17 cellular contexts compared by ENCODE assay signal in the genomic region with DNA sequence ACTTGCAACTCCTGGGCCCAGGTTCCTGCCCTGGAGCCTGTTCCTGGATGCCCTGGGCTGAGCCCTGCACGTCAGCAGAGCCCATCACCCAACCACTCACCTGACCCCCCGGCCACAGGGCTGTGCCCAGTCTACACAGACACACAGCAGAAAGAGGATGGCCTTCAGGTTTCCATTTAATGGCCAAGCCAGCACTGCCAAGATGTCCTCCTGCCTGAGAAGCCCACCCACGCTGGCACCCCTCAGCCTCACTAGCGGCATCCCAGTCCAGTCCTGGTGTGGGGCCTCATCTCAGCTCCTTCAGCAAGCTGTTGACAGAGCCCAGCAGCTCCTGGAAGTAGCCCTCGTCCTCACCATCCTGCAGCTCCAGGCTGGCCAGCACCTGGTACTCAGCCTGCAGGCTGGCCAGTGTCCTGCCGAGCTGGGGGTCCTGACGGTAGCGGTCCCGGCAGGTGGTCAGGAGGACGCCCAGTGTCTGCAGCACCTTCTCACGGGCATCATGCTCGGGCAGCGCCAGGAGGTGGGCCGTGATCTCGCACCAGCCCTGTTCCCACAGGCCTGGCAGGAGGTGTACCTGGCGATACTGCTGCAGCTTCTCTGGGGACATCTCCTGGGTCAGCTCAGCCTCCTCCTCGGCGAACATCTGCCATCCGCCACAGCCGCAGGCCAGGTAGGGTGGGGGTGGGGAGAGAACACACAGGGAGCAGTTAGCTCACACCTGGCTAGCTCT.
DNase-seq lines count a peak whose midpoint lies in the region; ATAC-seq, FAIRE-seq and TF ChIP-seq lines count a peak whose summit lies in the region.
"Had no signal": no experiment of that assay in that cellular context is flagged by ENCODE, and none has a peak within 500 bp of the region (broad histone marks: within the 10 kb centered on the region; RNA-seq: fewer than 3 reads in every experiment).

No MANE protein-coding gene starts in this region.

- no peaks in the 10 kb centered on the region for H3K79me2 ChIP-seq in HepG2 (ENCODE audit: insufficient read depth, low read length)

- H3K14ac ChIP-seq in neuronal stem cell (ENCODE audit: low read length) = peak overlapping the region; percentile 39

- TF ChIP-seq POLR2A in HepG2 (IDR thresholded peaks at IDR 0.05; ENCODE audit: insufficient read depth in 1 of 2, low read depth in 2 of 2, low read length in 2 of 2) = no peak
- TF ChIP-seq POLR2A in right lobe of liver (IDR thresholded peaks at IDR 0.05) = no peak

- no peak for FAIRE-seq in HepG2 (lab: Jason Lieb, UNC)
- FAIRE-seq: HTR-8/SVneo had no signal

- H3K27ac ChIP-seq in HepG2 (ENCODE audit: extremely low read length, insufficient read depth, low read length) = no peak overlapping the region
- no peak overlapping the region for H3K27ac ChIP-seq in right lobe of liver
- H3K27ac ChIP-seq in cingulate gyrus (ENCODE audit: low read depth, low read length) = peak overlapping the region; percentile 78
- no peak overlapping the region for H3K27ac ChIP-seq in neuronal stem cell (replicated peaks; ENCODE audit: low read length)
- H3K27ac ChIP-seq: HL-60, PC-9 had no signal

- H2BK120ac ChIP-seq in neuronal stem cell (ENCODE audit: low read depth, low read length) = peak overlapping the region; percentile 81

- H3K4me3 ChIP-seq in HepG2 (replicated peaks in 1 of 3; ENCODE audit: insufficient read depth in 1 of 3, low read depth in 2 of 3, low read length in 3 of 3) (no peak overlapping the region), right lobe of liver (no peak overlapping the region), neuronal stem cell (ENCODE audit: low read length in 2 of 2) (no peak overlapping the region)
- H3K4me3 ChIP-seq: PC-9 had no signal

- ATAC-seq in HepG2 (no peak), right lobe of liver (no peak), HG02973 (IDR thresholded peaks at IDR 0.05; ENCODE audit: unreplicated experiment) (no peak), GM18870 (IDR thresholded peaks at IDR 0.05; ENCODE audit: unreplicated experiment) (no peak)
- ATAC-seq: Right ventricle myocardium inferior had no signal

- in situ Hi-C loops in HepG2 (cut with HindIII; ENCODE audit: extremely low pct_ligation_motif_present, low pct_unique_long_range_greater_than_20kb) = no loop called here

- no peak overlapping the region for H4K91ac ChIP-seq in neuronal stem cell (ENCODE audit: low read depth, low read length, poor library complexity)

- H2BK12ac ChIP-seq in neuronal stem cell (ENCODE audit: low read length) = peak overlapping the region; percentile 84

- H3K4me2 ChIP-seq in HepG2 (ENCODE audit: low read depth, low read length) = no peak overlapping the region
- no peak overlapping the region for H3K4me2 ChIP-seq in neuronal stem cell (ENCODE audit: insufficient read depth, low read length, poor library complexity, severe bottlenecking)
- H3K4me2 ChIP-seq: PC-9 had no signal

- no peak for TF ChIP-seq RAD21 in HepG2 (CRISPR knock-in tag; IDR thresholded peaks at IDR 0.05)

- TF ChIP-seq EP300 in HepG2 (IDR thresholded peaks at IDR 0.05; ENCODE audit: low read depth in 2 of 2, low read length in 2 of 2) (no peak), HepG2 (CRISPR knock-in tag; IDR thresholded peaks at IDR 0.05; ENCODE audit: borderline replicate concordance) (no peak)

- no peaks in the 10 kb centered on the region for H3K4me1 ChIP-seq in HepG2 (ENCODE audit: insufficient read depth, low read length)
- H3K4me1 ChIP-seq in right lobe of liver = no peaks in the 10 kb centered on the region
- H3K4me1 ChIP-seq in neuronal stem cell (ENCODE audit: control insufficient read depth in 2 of 2, insufficient read depth in 1 of 2, low read depth in 1 of 2, low read length in 2 of 2) = peaks cover 32 to 39% of the 10 kb centered on the region in 2 donors

- no peaks in the 10 kb centered on the region for H4K20me1 ChIP-seq in HepG2 (ENCODE audit: insufficient read depth, low read length)

- no peak overlapping the region for H2AFZ ChIP-seq in HepG2 (ENCODE audit: low read length)
- no peak overlapping the region for H2AFZ ChIP-seq in neuronal stem cell (ENCODE audit: low read length)
- H2AFZ ChIP-seq: PC-9 had no signal

- POLR2A ChIA-PET in HepG2 (lab: Yijun Ruan, JAX) = no interaction called here

- CTCF ChIA-PET in HepG2 (lab: Yijun Ruan, JAX; ENCODE audit: low intra/inter-chr PET ratio, low total read pairs) = no interaction called here

- H2AK5ac ChIP-seq in neuronal stem cell (ENCODE audit: low read depth, low read length) = peak overlapping the region; percentile 94

- TF ChIP-seq CTCF in HepG2 (CRISPR knock-in tag; IDR thresholded peaks at IDR 0.05) = no peak
- TF ChIP-seq CTCF in right lobe of liver (IDR thresholded peaks at IDR 0.05) = no peak

- H3K4ac ChIP-seq in neuronal stem cell (ENCODE audit: low read length) = no peak overlapping the region

- H3K36me3 ChIP-seq in HepG2 (replicated peaks in 1 of 2; ENCODE audit: control insufficient read depth in 1 of 2, insufficient read depth in 2 of 2, low read length in 2 of 2) (peaks cover 0 to 2% of the 10 kb centered on the region in 2 experiments; a peak in 2 of 5 replicates), right lobe of liver (peaks cover 0 to 15% (median 6%) of the 10 kb centered on the region in 4 donors), neuronal stem cell (replicated peaks in 1 of 2; ENCODE audit: control insufficient read depth in 2 of 2, insufficient read depth in 2 of 2, low read length in 2 of 2) (peaks cover 7 to 12% of the 10 kb centered on the region in 2 donors)

- WGBS in HepG2 (ENCODE audit: low lambda C conversion rate) = 93% methylated on average over 3 of the region's 20 CpGs
- WGBS in right lobe of liver (ENCODE audit: insufficient coverage, low coverage, low lambda C conversion rate, missing lambda C conversion rate) = 100% methylated on average over 1 of the region's 20 CpGs
- no CpG with 5 or more reads among the region's 20 CpGs for WGBS in neuronal stem cell (ENCODE audit: extremely low coverage in 2 of 2, insufficient read length in 2 of 2, insufficient replicate concordance in 1 of 2), 2 donors

- peak overlapping the region; percentile 61 for H3K23ac ChIP-seq in neuronal stem cell (ENCODE audit: low read depth, low read length, poor library complexity)

- no peak overlapping the region for H4K8ac ChIP-seq in neuronal stem cell (ENCODE audit: low read depth, low read length)

- intact Hi-C loops in HepG2 (cut with micrococcal nuclease; ENCODE audit: unreplicated experiment) (no loop called here), right lobe of liver (cut with DNase I) (no loop called here)

- peaks cover 7% of the 10 kb centered on the region for H3K79me1 ChIP-seq in neuronal stem cell (ENCODE audit: low read depth, low read length)

- BruUV-seq in HepG2 (replicated peaks; lab: Mats Ljungman, UMichigan) = no TSS peak

- H3K9me3 ChIP-seq in HepG2 (ENCODE audit: low read length) (no peaks in the 10 kb centered on the region), right lobe of liver (no peaks in the 10 kb centered on the region), neuronal stem cell (replicated peaks in 1 of 2; ENCODE audit: control insufficient read depth in 2 of 2, insufficient read depth in 1 of 2, low read depth in 1 of 2, low read length in 2 of 2) (no peaks in the 10 kb centered on the region)

- H3K27me3 ChIP-seq in HepG2 (ENCODE audit: control insufficient read depth in 1 of 2, insufficient read depth in 2 of 2, low read length in 2 of 2) = no peaks in the 10 kb centered on the region
- no peaks in the 10 kb centered on the region for H3K27me3 ChIP-seq in right lobe of liver
- no peaks in the 10 kb centered on the region for H3K27me3 ChIP-seq in neuronal stem cell (ENCODE audit: control insufficient read depth in 3 of 3, insufficient read depth in 3 of 3, low read depth in 1 of 3, low read length in 3 of 3)

- no peak overlapping the region for H3K9ac ChIP-seq in HepG2 (ENCODE audit: insufficient read depth, low read depth, low read length)
- peak overlapping the region; percentile 72 for H3K9ac ChIP-seq in neuronal stem cell (ENCODE audit: low read depth, low read length, poor library complexity)

- peak overlapping the region; percentile 91 for H2BK5ac ChIP-seq in neuronal stem cell (ENCODE audit: low read length)

- DNase-seq in HepG2 (ENCODE audit: low spot score) (no peak), right lobe of liver (no peak), neuronal stem cell (ENCODE audit: low spot score) (no peak), COR-L47 (lab: John Stamatoyannopoulos, UW) (no peak)
- DNase-seq: DMS153, H9, KBM-7, NCI-H1436, NCI-H2029, NCI-H2171, PC-9 had no signal

- peak overlapping the region; percentile 57 for H3K18ac ChIP-seq in neuronal stem cell (ENCODE audit: low read length)

- peak overlapping the region; percentile 98 for H2BK15ac ChIP-seq in neuronal stem cell (ENCODE audit: low read length)

TF ChIP-seq in HepG2, 621 proteins besides CTCF, POLR2A, EP300 and RAD21:
- no peak for TF ChIP-seq ZNF790 (CRISPR knock-in tag; IDR thresholded peaks at IDR 0.05; ENCODE audit: borderline replicate concordance)
- TF ChIP-seq AGO2 (optimal IDR thresholded peaks at IDR 0.05; ENCODE audit: low read depth, low read length) = peak; percentile 47
- no peak for TF ChIP-seq TOPORS (CRISPR knock-in tag; IDR thresholded peaks at IDR 0.05)
